Comparison of ENCODE assay signal across 21 cellular contexts in genomic region chr2:68726100-68726499, GRCh38. TPM values are rescaled to one million over a fixed set of nuclear protein-coding genes. Genes with fewer than 3 reads are reported as not detected.
A peak's percentile ranks its signal among the peaks of the same experiment; 100 is the strongest.
DNase-seq lines count a peak whose midpoint lies in the region; ATAC-seq, FAIRE-seq and TF ChIP-seq lines count a peak whose summit lies in the region.
"Had no signal": no experiment of that assay in that cellular context is flagged by ENCODE, and none has a peak within 500 bp of the region (broad histone marks: within the 10 kb centered on the region; RNA-seq: fewer than 3 reads in every experiment).

No MANE protein-coding gene starts in this region.

- intact Hi-C loops in activated T-helper 1 cell treated with anti-CD3 and anti-CD28 coated beads, Interleukin-12 subunit alpha, Interleukin-12 subunit beta, Interleukin-2, Interleukin-4 antibody, amounts not matched to agents 30 ng/mL and 10 ng/mL and 1 ng/mL, durations not matched to agents 14 hours and 24 hours and 36 hours (cut with micrococcal nuclease), result no loop called here
- intact Hi-C loops in vagina (cut with DNase I), result no loop called here

- no peaks in the 10 kb centered on the region for H3K27me3 Mint-ChIP-seq in activated naive CD8-positive, alpha-beta T cell
- no peaks in the 10 kb centered on the region for H3K27me3 Mint-ChIP-seq in activated naive CD8-positive, alpha-beta T cell treated with anti-CD3 and anti-CD28 coated beads, Interleukin-2, amount 50 U/mL, for 24 hours
- peaks cover 2% of the 10 kb centered on the region for H3K27me3 Mint-ChIP-seq in activated T-helper 1 cell treated with anti-CD3 and anti-CD28 coated beads, Interleukin-12 subunit alpha, Interleukin-12 subunit beta, Interleukin-2, Interleukin-4 antibody, amounts not matched to agents 30 ng/mL and 10 ng/mL and 1 ng/mL, durations not matched to agents 14 hours and 24 hours and 36 hours (ENCODE audit: insufficient read depth)

- no peak for DNase-seq in activated naive CD8-positive, alpha-beta T cell treated with anti-CD3 and anti-CD28 coated beads, Interleukin-2, amount 50 U/mL, for 24 hours
- no peak for DNase-seq in activated T-helper 1 cell treated with anti-CD3 and anti-CD28 coated beads, Interleukin-12 subunit alpha, Interleukin-12 subunit beta, Interleukin-2, Interleukin-4 antibody, amounts not matched to agents 30 ng/mL and 10 ng/mL and 1 ng/mL, durations not matched to agents 14 hours and 24 hours and 36 hours (ENCODE audit: low spot score)
- DNase-seq in vagina (ENCODE audit: extremely low spot score in 2 of 2), result peak; percentile 1 to 4
- no peak for DNase-seq in D721Med (ENCODE audit: insufficient read length, low spot score)
- DNase-seq in SIG-M5 (lab: John Stamatoyannopoulos, UW), result no peak
- DNase-seq: activated CD8-positive, alpha-beta memory T cell treated with anti-CD3 and anti-CD28 coated beads for 24 hours; activated effector memory CD4-positive, alpha-beta T cell treated with anti-CD3 and anti-CD28 coated beads, Interleukin-2, amount 50 U/mL, for 16 hours; Calu3; effector CD8-positive, alpha-beta T cell; H7; left colon; MG63; nephron progenitor cell; stimulated activated naive CD8-positive, alpha-beta T cell treated with anti-CD3 and anti-CD28 coated beads, Interleukin-15, Interleukin-2, amounts not matched to agents 100 U/mL and 50 U/mL, for 24 hours; tibial artery had no signal

- no peak overlapping the region for H2AFZ ChIP-seq in Loucy (ENCODE audit: low read length)

- FAIRE-seq in D721Med (lab: Jason Lieb, UNC), result no peak

- H3K4me1 ChIP-seq in Loucy (ENCODE audit: insufficient read depth, low read length, poor library complexity, severe bottlenecking), result peaks cover 62% of the 10 kb centered on the region
- peaks cover 16% of the 10 kb centered on the region for H3K4me1 ChIP-seq in vagina
- H3K4me1 ChIP-seq: ascending aorta, tibial artery had no signal

- ATAC-seq in activated naive CD8-positive, alpha-beta T cell treated with anti-CD3 and anti-CD28 coated beads, Interleukin-2, amount 50 U/mL, for 24 hours, result no peak
- no peak for ATAC-seq in GM18909 (IDR thresholded peaks at IDR 0.05; ENCODE audit: poor library complexity, unreplicated experiment)
- ATAC-seq: left colon had no signal

- no peaks in the 10 kb centered on the region for H3K36me3 Mint-ChIP-seq in activated naive CD8-positive, alpha-beta T cell
- H3K36me3 Mint-ChIP-seq in activated naive CD8-positive, alpha-beta T cell treated with anti-CD3 and anti-CD28 coated beads, Interleukin-2, amount 50 U/mL, for 24 hours (ENCODE audit: low read depth), result no peaks in the 10 kb centered on the region
- H3K36me3 Mint-ChIP-seq in activated T-helper 1 cell treated with anti-CD3 and anti-CD28 coated beads, Interleukin-12 subunit alpha, Interleukin-12 subunit beta, Interleukin-2, Interleukin-4 antibody, amounts not matched to agents 30 ng/mL and 10 ng/mL and 1 ng/mL, durations not matched to agents 14 hours and 24 hours and 36 hours (ENCODE audit: low read depth), result no peaks in the 10 kb centered on the region

- H3K4me3 Mint-ChIP-seq in activated naive CD8-positive, alpha-beta T cell, result no peak overlapping the region
- no peak overlapping the region for H3K4me3 Mint-ChIP-seq in activated naive CD8-positive, alpha-beta T cell treated with anti-CD3 and anti-CD28 coated beads, Interleukin-2, amount 50 U/mL, for 24 hours
- no peak overlapping the region for H3K4me3 Mint-ChIP-seq in activated T-helper 1 cell treated with anti-CD3 and anti-CD28 coated beads, Interleukin-12 subunit alpha, Interleukin-12 subunit beta, Interleukin-2, Interleukin-4 antibody, amounts not matched to agents 30 ng/mL and 10 ng/mL and 1 ng/mL, durations not matched to agents 14 hours and 24 hours and 36 hours
- H3K4me3 Mint-ChIP-seq: nephron progenitor cell had no signal

- peak overlapping the region; percentile 78 for H3K4me2 ChIP-seq in Loucy (ENCODE audit: low read depth, low read length, poor library complexity, severe bottlenecking)

- peaks cover 28% of the 10 kb centered on the region for H3F3A ChIP-seq in Loucy (ENCODE audit: low read depth)

- H3K9me2 ChIP-seq in Loucy (replicated peaks; ENCODE audit: low read depth, low read length), result no peaks in the 10 kb centered on the region

- H3K4me1 Mint-ChIP-seq in activated naive CD8-positive, alpha-beta T cell (ENCODE audit: low read depth), result peaks cover 57% of the 10 kb centered on the region
- H3K4me1 Mint-ChIP-seq in activated naive CD8-positive, alpha-beta T cell treated with anti-CD3 and anti-CD28 coated beads, Interleukin-2, amount 50 U/mL, for 24 hours, result peaks cover 69% of the 10 kb centered on the region
- peaks cover 86% of the 10 kb centered on the region for H3K4me1 Mint-ChIP-seq in activated T-helper 1 cell treated with anti-CD3 and anti-CD28 coated beads, Interleukin-12 subunit alpha, Interleukin-12 subunit beta, Interleukin-2, Interleukin-4 antibody, amounts not matched to agents 30 ng/mL and 10 ng/mL and 1 ng/mL, durations not matched to agents 14 hours and 24 hours and 36 hours (ENCODE audit: low read depth)

- H3K9ac ChIP-seq in Loucy (ENCODE audit: low read depth, low read length, poor library complexity, severe bottlenecking), result peak overlapping the region; percentile 63

- no peaks in the 10 kb centered on the region for H3K9me3 ChIP-seq in Loucy (ENCODE audit: insufficient read depth, low read depth, low read length)
- H3K9me3 ChIP-seq in vagina, result no peaks in the 10 kb centered on the region
- H3K9me3 ChIP-seq: ascending aorta, MG63, tibial artery had no signal

- no peak overlapping the region for H3K27ac ChIP-seq in vagina
- H3K27ac ChIP-seq: ascending aorta, RWPE1, tibial artery had no signal

- TF ChIP-seq CTCF in Loucy (conservative IDR thresholded peaks at IDR 0.05; ENCODE audit: low read length) (no peak; the same call in 1 of the 2 replicates), vagina (IDR thresholded peaks at IDR 0.05) (no peak), D721Med (IDR thresholded peaks at IDR 0.05; ENCODE audit: insufficient read depth, missing control alignments) (no peak)

- H3K36me3 ChIP-seq in Loucy (ENCODE audit: insufficient read depth, low read length), result no peaks in the 10 kb centered on the region
- no peaks in the 10 kb centered on the region for H3K36me3 ChIP-seq in vagina
- H3K36me3 ChIP-seq: ascending aorta, MG63, tibial artery had no signal

- no peak for TF ChIP-seq POLR2A in vagina (IDR thresholded peaks at IDR 0.05)

- H3K9me3 Mint-ChIP-seq in activated naive CD8-positive, alpha-beta T cell (ENCODE audit: low read depth), result no peaks in the 10 kb centered on the region
- H3K9me3 Mint-ChIP-seq in activated naive CD8-positive, alpha-beta T cell treated with anti-CD3 and anti-CD28 coated beads, Interleukin-2, amount 50 U/mL, for 24 hours, result no peaks in the 10 kb centered on the region
- no peaks in the 10 kb centered on the region for H3K9me3 Mint-ChIP-seq in activated T-helper 1 cell treated with anti-CD3 and anti-CD28 coated beads, Interleukin-12 subunit alpha, Interleukin-12 subunit beta, Interleukin-2, Interleukin-4 antibody, amounts not matched to agents 30 ng/mL and 10 ng/mL and 1 ng/mL, durations not matched to agents 14 hours and 24 hours and 36 hours
- H3K9me3 Mint-ChIP-seq: nephron progenitor cell had no signal

- H3K27me3 ChIP-seq in Loucy (ENCODE audit: insufficient read depth, low read length, poor library complexity, severe bottlenecking) (no peaks in the 10 kb centered on the region), vagina (no peaks in the 10 kb centered on the region)
- H3K27me3 ChIP-seq: ascending aorta, MG63, tibial artery had no signal

- H4K20me1 ChIP-seq in Loucy (ENCODE audit: insufficient read depth, low read length, poor library complexity, severe bottlenecking), result no peaks in the 10 kb centered on the region

- H3K79me2 ChIP-seq in Loucy (ENCODE audit: insufficient read depth, low read length), result no peaks in the 10 kb centered on the region

- peak overlapping the region; percentile 95 for H3K27ac Mint-ChIP-seq in activated naive CD8-positive, alpha-beta T cell
- H3K27ac Mint-ChIP-seq in activated naive CD8-positive, alpha-beta T cell treated with anti-CD3 and anti-CD28 coated beads, Interleukin-2, amount 50 U/mL, for 24 hours, result no peak overlapping the region
- peak overlapping the region; percentile 62 for H3K27ac Mint-ChIP-seq in activated T-helper 1 cell treated with anti-CD3 and anti-CD28 coated beads, Interleukin-12 subunit alpha, Interleukin-12 subunit beta, Interleukin-2, Interleukin-4 antibody, amounts not matched to agents 30 ng/mL and 10 ng/mL and 1 ng/mL, durations not matched to agents 14 hours and 24 hours and 36 hours
- H3K27ac Mint-ChIP-seq: nephron progenitor cell had no signal

- H3K4me3 ChIP-seq in Loucy (ENCODE audit: low read length, poor library complexity, severe bottlenecking) (peak overlapping the region; percentile 44), vagina (no peak overlapping the region)
- H3K4me3 ChIP-seq: ascending aorta, MG63, tibial artery had no signal

RNA-seq across cellular contexts. Expression of gene ARHGAP25, which starts 8.5 kb away (rescaled TPM):
- 71.6 and 74.2 TPM in 2 replicates for total RNA-seq in activated T-helper 1 cell treated with anti-CD3 and anti-CD28 coated beads, Interleukin-12 subunit alpha, Interleukin-12 subunit beta, Interleukin-2, Interleukin-4 antibody, amounts not matched to agents 30 ng/mL and 10 ng/mL and 1 ng/mL, durations not matched to agents 14 hours and 24 hours and 36 hours
- 9.6 TPM for total RNA-seq in vagina
- total RNA-seq: Calu3, G401 had no signal

Comparison
In these comparisons a context has a peak if more than half of its experiments do, and no peak if none do; other contexts are left out.
1. DNase-seq: peak in vagina (2 of 2); none in activated naive CD8-positive, alpha-beta T cell treated with anti-CD3 and anti-CD28 coated beads, Interleukin-2, amount 50 U/mL, for 24 hours (single experiment), activated T-helper 1 cell treated with anti-CD3 and anti-CD28 coated beads, Interleukin-12 subunit alpha, Interleukin-12 subunit beta, Interleukin-2, Interleukin-4 antibody, amounts not matched to agents 30 ng/mL and 10 ng/mL and 1 ng/mL, durations not matched to agents 14 hours and 24 hours and 36 hours (single experiment), D721Med (single experiment) and SIG-M5 (single experiment).